ENCODE assay signal across 1 cellular context in genomic region chr22:23774922-23775436, GRCh38.
TF ChIP-seq lines count a peak whose summit lies in the region.

No MANE protein-coding gene starts in this region.

TF ChIP-seq in GM23338, 12 proteins besides CTCF, POLR2A, EP300 and RAD21:
- TF ChIP-seq NANOG (IDR thresholded peaks at IDR 0.05; ENCODE audit: borderline replicate concordance), result no peak
- TF ChIP-seq EZH2phosphoT487 (IDR thresholded peaks at IDR 0.05; ENCODE audit: unreplicated experiment), result no peak
- TF ChIP-seq JUNB (IDR thresholded peaks at IDR 0.05; ENCODE audit: unreplicated experiment), result no peak
- TF ChIP-seq ZNF114 (CRISPR knock-in tag; IDR thresholded peaks at IDR 0.05), result no peak
- no peak for TF ChIP-seq EZH2 (IDR thresholded peaks at IDR 0.05; ENCODE audit: low read depth, unreplicated experiment)
- TF ChIP-seq POLR2AphosphoS5 (IDR thresholded peaks at IDR 0.05; ENCODE audit: low read depth), result no peak
- no peak for TF ChIP-seq ZNF331 (CRISPR knock-in tag; IDR thresholded peaks at IDR 0.05; ENCODE audit: low read depth)
- TF ChIP-seq STAT1 (IDR thresholded peaks at IDR 0.05; ENCODE audit: unreplicated experiment), result no peak
- TF ChIP-seq CREB1 (CRISPR knock-in tag; IDR thresholded peaks at IDR 0.05; ENCODE audit: low read depth), result no peak
- no peak for TF ChIP-seq ETS1 (IDR thresholded peaks at IDR 0.05)
